Comparison of ENCODE assay signal across 8 cellular contexts in the genomic region with DNA sequence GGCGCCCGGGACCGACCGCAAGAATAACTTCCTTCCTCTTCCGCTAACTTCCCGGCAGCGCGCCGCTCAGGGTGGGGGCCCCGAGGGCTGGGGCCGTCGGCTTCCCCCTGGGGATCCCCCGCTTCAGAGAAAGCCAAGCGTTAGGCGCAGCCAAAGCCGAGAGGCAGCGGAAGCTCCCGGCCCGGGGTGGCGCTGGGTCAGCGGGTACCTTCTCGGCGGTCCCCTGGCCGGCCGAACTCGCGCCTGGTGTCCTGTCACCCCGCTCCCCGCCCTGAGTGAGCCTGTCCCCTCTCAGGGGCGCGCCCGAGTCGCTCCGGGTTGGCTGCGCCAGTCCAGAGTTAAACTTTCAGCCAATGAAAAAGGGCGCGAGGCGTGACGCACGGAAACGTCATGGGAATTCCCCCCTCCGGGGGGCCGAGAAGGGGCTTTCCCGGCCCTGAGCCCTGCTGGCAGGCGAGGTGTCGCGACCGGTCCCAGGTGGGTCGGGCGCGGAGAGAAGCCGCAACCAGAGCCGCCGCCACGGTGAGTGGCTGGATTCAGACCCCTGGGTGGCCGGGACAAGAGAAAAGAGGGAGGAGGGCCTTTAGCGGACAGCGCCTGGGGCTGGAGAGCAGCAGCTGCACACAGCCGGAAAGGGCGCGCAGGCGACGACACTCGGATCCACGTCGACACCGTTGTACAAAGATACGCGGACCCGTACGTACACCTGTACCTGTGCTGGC. TPM values are rescaled to one million over a fixed set of nuclear protein-coding genes. Genes with fewer than 3 reads are reported as not detected.
DNase-seq lines count a peak whose midpoint lies in the region; ATAC-seq and TF ChIP-seq lines count a peak whose summit lies in the region.

No MANE protein-coding gene starts in this region.

- H2BK20ac ChIP-seq in IMR-90 (ENCODE audit: low read depth, low read length), result no peak overlapping the region

- ATAC-seq in GM21529 (IDR thresholded peaks at IDR 0.05; ENCODE audit: unreplicated experiment) (peak; percentile 81), IMR-90 (ENCODE audit: low read depth) (peak; percentile 89), thoracic aorta (ENCODE audit: insufficient number of reproducible peaks, low FRiP score, low read depth) (peak; percentile 61)

- H2AK5ac ChIP-seq in IMR-90 (ENCODE audit: low read depth, low read length), result peak overlapping the region; percentile 91

- H3K4me1 ChIP-seq in IMR-90 (ENCODE audit: control insufficient read depth, insufficient read depth, low read length) (peaks cover 7% of the 10 kb centered on the region), osteoblast (ENCODE audit: insufficient read depth, low read length) (peaks cover 18% of the 10 kb centered on the region), thoracic aorta (ENCODE audit: control insufficient read depth in 1 of 2, low read depth in 2 of 2) (peaks cover 12 to 27% of the 10 kb centered on the region in 2 donors)

- peak overlapping the region; percentile 89 for H3K23ac ChIP-seq in IMR-90 (ENCODE audit: low read depth, low read length)

- no peak overlapping the region for H2BK15ac ChIP-seq in IMR-90 (ENCODE audit: low read depth, low read length)

- H3K79me1 ChIP-seq in IMR-90 (ENCODE audit: low read depth in 1 of 2, low read length in 2 of 2), result peaks cover 13 to 29% of the 10 kb centered on the region in 2 experiments

- TF ChIP-seq CTCF in IMR-90 (conservative IDR thresholded peaks at IDR 0.05; ENCODE audit: low read depth, low read length) (no peak; the same call in 1 of the 2 replicates), osteoblast (IDR thresholded peaks at IDR 0.05; ENCODE audit: extremely low read depth, low read depth, low read length) (no peak), thoracic aorta (IDR thresholded peaks at IDR 0.05) (peak; percentile 91)

- no peaks in the 10 kb centered on the region for H3K9me3 ChIP-seq in IMR-90 (ENCODE audit: control insufficient read depth, insufficient read depth, low read length)
- H3K9me3 ChIP-seq in osteoblast (ENCODE audit: low read depth, low read length), result no peaks in the 10 kb centered on the region
- H3K9me3 ChIP-seq in thoracic aorta, result no peaks in the 10 kb centered on the region

- intact Hi-C loops in IMR-90 (cut with micrococcal nuclease), result loop anchor here (1.0 to 10.0 kb wide), 5 partner anchors 27 to 251 kb away; partner anchors contain the start of gene TRIM8

- peak overlapping the region; percentile 67; the same call in 1 of the 2 replicates for H3K14ac ChIP-seq in IMR-90 (replicated peaks; ENCODE audit: low read depth, low read length)

- BruUV-seq in IMR-90 (replicated peaks; lab: Mats Ljungman, UMichigan), result no TSS peak

- peak overlapping the region; percentile 86 for H2AK9ac ChIP-seq in IMR-90 (replicated peaks; ENCODE audit: low read depth, low read length, poor library complexity)

- H3K27me3 ChIP-seq in IMR-90 (ENCODE audit: control insufficient read depth, insufficient read depth, low read length) (no peaks in the 10 kb centered on the region), osteoblast (ENCODE audit: insufficient read depth, low read length) (no peaks in the 10 kb centered on the region), thoracic aorta (replicated peaks; ENCODE audit: insufficient read depth) (no peaks in the 10 kb centered on the region)

- peak overlapping the region; percentile 58 for H3K9ac ChIP-seq in IMR-90 (ENCODE audit: low read depth, low read length)

- WGBS in IMR-90 (ENCODE audit: extremely low coverage in 2 of 2, insufficient read length in 1 of 2), 2 experiments, result 1% methylated on average over 33 of the region's 71 CpGs; no CpG with 5 or more reads in 1 of the 2 experiments

- dilution Hi-C loops in IMR-90 (cut with HindIII; ENCODE audit: low sequenced_read_pairs, unreplicated experiment), result no loop called here

- H4K8ac ChIP-seq in IMR-90 (ENCODE audit: low read depth in 2 of 2, low read length in 2 of 2), result peak overlapping the region; percentile 56 to 81; a peak in 2 of 4 replicates

- peaks cover 13% of the 10 kb centered on the region for H3K79me2 ChIP-seq in osteoblast (ENCODE audit: insufficient read depth, low read length)

- CTCF ChIA-PET in IMR-90 (lab: Yijun Ruan, JAX), result interaction anchor here (0.6 to 1.4 kb wide), 8 partner anchors 9 to 224 kb away, joined by 3 to 4 read pairs (median 3); no protein-coding TSS in a partner anchor

- peak overlapping the region; percentile 84 for H3K4ac ChIP-seq in IMR-90 (ENCODE audit: low read depth, low read length)

- H3K9me1 ChIP-seq in IMR-90 (ENCODE audit: insufficient read depth, low read length), result peaks cover 10% of the 10 kb centered on the region

- H3K4me3 ChIP-seq in IMR-90 (ENCODE audit: insufficient read depth, low read depth, low read length) (peak overlapping the region; percentile 51), osteoblast (ENCODE audit: insufficient read depth, low read length) (peak overlapping the region; percentile 88), thoracic aorta (peak overlapping the region; percentile 87)

- H2AFZ ChIP-seq in IMR-90 (replicated peaks; ENCODE audit: low read length, poor library complexity) (peak overlapping the region; percentile 94), osteoblast (ENCODE audit: low read length) (peak overlapping the region; percentile 75)

- TF ChIP-seq POLR2A in IMR-90 (IDR thresholded peaks at IDR 0.05; ENCODE audit: low read depth, low read length), result peak; percentile 93

- H3K4me2 ChIP-seq in IMR-90 (ENCODE audit: low read depth, low read length), result peak overlapping the region; percentile 99
- peak overlapping the region; percentile 95 for H3K4me2 ChIP-seq in osteoblast (ENCODE audit: insufficient read depth, low read length)

- peak overlapping the region; percentile 55; the same call in 1 of the 2 replicates for H3K18ac ChIP-seq in IMR-90 (ENCODE audit: low read depth, low read length)

- peak overlapping the region; percentile 58; the same call in 1 of the 2 replicates for H4K91ac ChIP-seq in IMR-90 (ENCODE audit: insufficient read depth, low read depth, low read length)

- TF ChIP-seq RAD21 in IMR-90 (IDR thresholded peaks at IDR 0.05; ENCODE audit: low read length), result no peak

- H3K27ac ChIP-seq in IMR-90 (ENCODE audit: insufficient read depth, low read length) (peak overlapping the region; percentile 55), osteoblast (ENCODE audit: low read depth, low read length) (peak overlapping the region; percentile 95), thoracic aorta (peak overlapping the region; percentile 92 to 96)

- H3K36me3 ChIP-seq in IMR-90 (ENCODE audit: control insufficient read depth, insufficient read depth, low read length), result peaks cover 6% of the 10 kb centered on the region; the same call in 1 of the 2 replicates
- H3K36me3 ChIP-seq in osteoblast (ENCODE audit: insufficient read depth, low read length), result peaks cover 13% of the 10 kb centered on the region
- H3K36me3 ChIP-seq in thoracic aorta, result no peaks in the 10 kb centered on the region

- peak overlapping the region; percentile 82 for H2BK5ac ChIP-seq in IMR-90 (ENCODE audit: low read depth, low read length, poor library complexity, severe bottlenecking)

- H4K5ac ChIP-seq in IMR-90 (ENCODE audit: low read depth, low read length), result peak overlapping the region; percentile 25; the same call in 1 of the 2 replicates

- in situ Hi-C loops in IMR-90 (cut with MboI; ENCODE audit: low sequenced_read_pairs), result loop anchor here (5.0 kb wide), 1 partner anchor 83 kb away; no protein-coding TSS in a partner anchor
- in situ Hi-C loops in SK-MEL-5 (cut with HindIII; ENCODE audit: low pct_unique_long_range_greater_than_20kb, low sequenced_read_pairs), result no loop called here

- no peak overlapping the region; the same call in 1 of the 2 replicates for H3K56ac ChIP-seq in IMR-90 (ENCODE audit: extremely low read depth, insufficient read depth, low read length)

- H2BK120ac ChIP-seq in IMR-90 (ENCODE audit: low read depth, low read length), result peak overlapping the region; percentile 37

- POLR2A ChIA-PET in IMR-90 (lab: Charles Lee; ENCODE audit: unreplicated experiment), result no interaction called here

- H4K20me1 ChIP-seq in IMR-90 (ENCODE audit: insufficient read depth, low read length) (0 out of 2 replicates have a peak, but pooled peaks cover 3% of the 10 kb centered on the region), osteoblast (ENCODE audit: insufficient read depth, low read length) (no peaks in the 10 kb centered on the region)

- peak; percentile 95 for DNase-seq in EL
- DNase-seq in IMR-90, result peak; percentile 95
- peak; percentile 87 for DNase-seq in SK-MEL-5 (ENCODE audit: low read depth, low spot score)
- DNase-seq in activated naive CD4-positive, alpha-beta T cell treated with anti-CD3 and anti-CD28 coated beads, Interleukin-2, amount 50 U/mL, for 16 hours, result peak; percentile 98
- DNase-seq in glomerular endothelial cell (ENCODE audit: extremely low read depth, low read depth, low spot score), result peak; percentile 50
- DNase-seq in osteoblast (ENCODE audit: insufficient read length, low spot score, missing footprints), result peak; percentile 99
- DNase-seq in thoracic aorta (ENCODE audit: low spot score), result peak; percentile 75

RNA-seq across cellular contexts. Expression of gene NFKB2, which starts 1.3 kb away (rescaled TPM):
- total RNA-seq in IMR-90 (2012; rRNA removed) (16.1 TPM in 2 replicates), glomerular endothelial cell (45.3 and 88.4 TPM in 2 replicates), osteoblast (17.7 and 20.3 TPM in 2 replicates), thoracic aorta (10 to 100 TPM; 26.8 to 40.9 TPM)
- polyA plus RNA-seq in IMR-90 (2012; rRNA removed), result 32.3 and 34.7 TPM in 2 replicates
- polyA plus RNA-seq in IMR-90 (2012; cell fraction: cytosol; rRNA removed), result 27.9 and 40.3 TPM in 2 replicates
- polyA plus RNA-seq in IMR-90 (2012; cell fraction: nucleus; rRNA removed; ENCODE audit: low replicate concordance), result 81.8 and 143 TPM in 2 replicates
- total RNA-seq in SK-MEL-5 (2014; rRNA removed; shearing (Covaris generic)), result 10.3 and 13.0 TPM in 2 replicates
- polyA plus RNA-seq in SK-MEL-5 (2015; cell fraction: cytosol; rRNA removed), result 21.1 and 29.2 TPM in 2 replicates
- 28.5 and 59.7 TPM in 2 replicates for polyA plus RNA-seq in SK-MEL-5 (2015; cell fraction: nucleus; rRNA removed)

RNA-seq across cellular contexts. Expression of gene PSD, which starts 24.3 kb away (rescaled TPM):
- 1.4 and 2.0 TPM in 2 replicates for total RNA-seq in IMR-90 (2012; rRNA removed)
- 4.4 and 5.8 TPM in 2 replicates for polyA plus RNA-seq in IMR-90 (2012; rRNA removed)
- polyA plus RNA-seq in IMR-90 (2012; cell fraction: cytosol; rRNA removed), result 2.1 and 6.4 TPM in 2 replicates
- 6.6 and 10.9 TPM in 2 replicates for polyA plus RNA-seq in IMR-90 (2012; cell fraction: nucleus; rRNA removed; ENCODE audit: low replicate concordance)
- total RNA-seq in SK-MEL-5 (2014; rRNA removed; shearing (Covaris generic)), result 0.40 and 0.61 TPM in 2 replicates
- 0.63 and 1.1 TPM in 2 replicates for polyA plus RNA-seq in SK-MEL-5 (2015; cell fraction: cytosol; rRNA removed)
- 0.49 and 0.96 TPM in 2 replicates for polyA plus RNA-seq in SK-MEL-5 (2015; cell fraction: nucleus; rRNA removed)
- total RNA-seq in glomerular endothelial cell, result 0.15 and 0.35 TPM in 2 replicates
- 0.29 and 0.72 TPM in 2 replicates for total RNA-seq in osteoblast
- under 1 TPM in 1 of 2 donors, not detected in 1; 0.21 TPM for total RNA-seq in thoracic aorta

RNA-seq across cellular contexts. Expression of gene FBXL15, which starts 26.4 kb away (rescaled TPM):
- total RNA-seq in IMR-90 (2012; rRNA removed) (2.5 and 3.0 TPM in 2 replicates), glomerular endothelial cell (9.6 and 11.5 TPM in 2 replicates), osteoblast (5.9 and 9.4 TPM in 2 replicates), thoracic aorta (10 to 100 TPM; 19.8 to 24.0 TPM)
- 8.4 and 13.6 TPM in 2 replicates for polyA plus RNA-seq in IMR-90 (2012; rRNA removed)
- polyA plus RNA-seq in IMR-90 (2012; cell fraction: cytosol; rRNA removed), result 18.3 and 20.0 TPM in 2 replicates
- polyA plus RNA-seq in IMR-90 (2012; cell fraction: nucleus; rRNA removed; ENCODE audit: low replicate concordance), result 23.1 and 53.1 TPM in 2 replicates
- 6.5 and 8.4 TPM in 2 replicates for total RNA-seq in SK-MEL-5 (2014; rRNA removed; shearing (Covaris generic))
- 12.8 and 13.8 TPM in 2 replicates for polyA plus RNA-seq in SK-MEL-5 (2015; cell fraction: cytosol; rRNA removed)
- 21.3 and 26.2 TPM in 2 replicates for polyA plus RNA-seq in SK-MEL-5 (2015; cell fraction: nucleus; rRNA removed)

RNA-seq across cellular contexts. Expression of gene CUEDC2, which starts 38.1 kb away (rescaled TPM):
- 43.6 and 55.7 TPM in 2 replicates for total RNA-seq in IMR-90 (2012; rRNA removed)
- 84.9 and 87.6 TPM in 2 replicates for polyA plus RNA-seq in IMR-90 (2012; rRNA removed)
- polyA plus RNA-seq in IMR-90 (2012; cell fraction: cytosol; rRNA removed), result 81.3 and 97.7 TPM in 2 replicates
- 105 and 123 TPM in 2 replicates for polyA plus RNA-seq in IMR-90 (2012; cell fraction: nucleus; rRNA removed; ENCODE audit: low replicate concordance)
- 24.3 and 26.6 TPM in 2 replicates for total RNA-seq in SK-MEL-5 (2014; rRNA removed; shearing (Covaris generic))
- polyA plus RNA-seq in SK-MEL-5 (2015; cell fraction: cytosol; rRNA removed), result 33.6 and 44.5 TPM in 2 replicates
- 43.7 and 59.2 TPM in 2 replicates for polyA plus RNA-seq in SK-MEL-5 (2015; cell fraction: nucleus; rRNA removed)
- total RNA-seq in glomerular endothelial cell, result 94.6 and 97.6 TPM in 2 replicates
- total RNA-seq in osteoblast, result 46.7 and 46.9 TPM in 2 replicates
- 10 to 100 TPM; 40.8 to 53.2 TPM for total RNA-seq in thoracic aorta

RNA-seq across cellular contexts. Expression of gene C10orf95, which starts 57.1 kb away (rescaled TPM):
- not detected in 2 replicates for total RNA-seq in IMR-90 (2012; rRNA removed)
- polyA plus RNA-seq in IMR-90 (2012; rRNA removed), result not detected in 2 replicates
- polyA plus RNA-seq in IMR-90 (2012; cell fraction: cytosol; rRNA removed), result 0.04 TPM in 1 of 2 replicates, not detected in the other
- not detected in 2 replicates for polyA plus RNA-seq in IMR-90 (2012; cell fraction: nucleus; rRNA removed; ENCODE audit: low replicate concordance)
- total RNA-seq in SK-MEL-5 (2014; rRNA removed; shearing (Covaris generic)), result not detected in 2 replicates
- polyA plus RNA-seq in SK-MEL-5 (2015; cell fraction: cytosol; rRNA removed), result 0.13 TPM in 1 of 2 replicates, not detected in the other
- polyA plus RNA-seq in SK-MEL-5 (2015; cell fraction: nucleus; rRNA removed), result not detected in 2 replicates
- not detected in 2 replicates for total RNA-seq in glomerular endothelial cell
- not detected in 2 replicates for total RNA-seq in osteoblast
- total RNA-seq in thoracic aorta, result not detected

Comparison
In these comparisons a context has a peak if more than half of its experiments do, and no peak if none do; other contexts are left out.
1. Peak in every context shown above with its lines: DNase-seq, ATAC-seq, H3K4me3 ChIP-seq and H3K27ac ChIP-seq.